ENCODE assay signal across 8 cellular contexts in the genomic region with DNA sequence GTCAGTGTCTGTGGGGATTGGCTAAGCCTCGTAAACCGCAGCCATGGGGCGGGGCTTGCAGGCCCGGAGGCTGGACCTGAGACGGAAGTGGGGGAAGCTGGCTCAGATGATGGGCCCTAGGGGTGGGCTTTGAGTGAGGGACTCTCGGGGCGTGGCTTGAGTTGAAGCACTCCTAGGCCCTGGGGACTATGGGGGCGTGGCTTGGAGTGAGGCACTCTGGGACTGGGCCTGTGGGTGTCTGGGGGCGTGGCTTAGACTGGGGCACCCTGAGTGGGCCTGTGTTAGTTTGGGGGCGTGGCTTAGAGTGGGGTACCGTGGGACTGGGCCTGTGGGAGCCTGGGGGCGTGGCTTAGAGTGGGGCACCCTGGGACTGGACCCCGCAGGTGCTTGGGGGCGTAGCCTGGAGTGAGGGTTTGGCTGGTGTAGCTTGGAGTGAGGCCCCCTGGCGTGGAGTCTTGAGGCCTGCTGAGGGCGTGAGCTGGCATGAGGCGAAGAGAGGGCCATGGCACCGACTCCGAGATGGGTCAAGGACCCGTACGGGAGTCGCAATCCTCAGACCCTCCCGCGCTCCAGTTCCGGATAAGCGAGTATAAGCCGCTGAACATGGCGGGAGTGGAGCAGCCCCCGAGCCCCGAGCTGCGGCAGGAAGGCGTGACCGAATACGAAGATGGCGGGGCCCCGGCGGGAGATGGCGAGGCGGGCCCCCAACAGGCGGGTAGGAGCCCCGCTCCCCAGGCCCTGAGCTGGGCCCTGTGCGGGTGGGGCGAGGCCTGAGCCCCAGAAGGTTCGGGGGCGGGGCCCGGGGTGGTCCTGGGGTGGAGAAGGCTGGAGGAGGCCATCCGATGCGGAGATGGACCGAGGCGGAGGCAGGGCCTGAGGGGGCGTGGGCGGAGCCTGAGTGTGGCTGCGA. TPM values are rescaled to one million over a fixed set of nuclear protein-coding genes. Genes with fewer than 3 reads are reported as not detected.
DNase-seq lines count a peak whose midpoint lies in the region; ATAC-seq and TF ChIP-seq lines count a peak whose summit lies in the region.

No MANE protein-coding gene starts in this region.

- POLR2A ChIA-PET in Caco-2 (lab: Charles Lee), result interaction anchor here (0.5 to 2.5 kb wide), 3 partner anchors 57 to 139 kb away, joined by 3 to 10 read pairs (median 6); a partner anchor contains a TSS

- peak; percentile 80 for ATAC-seq in GM21381 (IDR thresholded peaks at IDR 0.05; ENCODE audit: unreplicated experiment)

- BruUV-seq in Caco-2 (replicated peaks; lab: Mats Ljungman, UMichigan), result no TSS peak

- peak overlapping the region; percentile 46 for H3K4me3 ChIP-seq in Caco-2 (ENCODE audit: low read depth, low read length)
- peak overlapping the region; percentile 52 to 69 (median 66) for H3K4me3 ChIP-seq in esophagus squamous epithelium

- TF ChIP-seq CTCF in Caco-2 (IDR thresholded peaks at IDR 0.05; ENCODE audit: insufficient read depth in 1 of 2, low read depth in 1 of 2, low read length in 1 of 2, severe bottlenecking in 1 of 2, unreplicated experiment in 1 of 2) (peak in 1 of 2 experiments; percentile 43), esophagus squamous epithelium (IDR thresholded peaks at IDR 0.05) (peak in 3 of 6 experiments; percentile 26 to 30 (median 27))

- no peaks in the 10 kb centered on the region for H3K36me3 Mint-ChIP-seq in Caco-2 (ENCODE audit: insufficient read depth, unreplicated experiment)

- H3K4me1 Mint-ChIP-seq in Caco-2 (ENCODE audit: low read depth, unreplicated experiment), result no peaks in the 10 kb centered on the region

- no peaks in the 10 kb centered on the region for H3K27me3 Mint-ChIP-seq in Caco-2 (ENCODE audit: insufficient read depth, unreplicated experiment)

- CTCF ChIA-PET in Caco-2 (lab: Charles Lee), result interaction anchor here (0.6 to 0.7 kb wide), 4 partner anchors 60 to 1889 kb away, joined by 3 read pairs; no protein-coding TSS in a partner anchor

- peak overlapping the region; percentile 12 for H3K27ac Mint-ChIP-seq in Caco-2 (ENCODE audit: unreplicated experiment)

- H3K36me3 ChIP-seq in Caco-2 (ENCODE audit: control insufficient read depth, insufficient read depth, low read length) (no peaks in the 10 kb centered on the region), esophagus squamous epithelium (peaks cover 0 to 9% (median 0%) of the 10 kb centered on the region in 3 donors)

- 48% methylated on average over 19 of the region's 53 CpGs; no CpG with 5 or more reads in 1 of the 2 donors for WGBS in esophagus squamous epithelium, 2 donors

- H3K4me1 ChIP-seq in Caco-2 (no peaks in the 10 kb centered on the region), esophagus squamous epithelium (peaks cover 0 to 29% (median 10%) of the 10 kb centered on the region in 3 donors)

- no peaks in the 10 kb centered on the region for H3K9me3 ChIP-seq in Caco-2
- no peaks in the 10 kb centered on the region for H3K9me3 ChIP-seq in esophagus squamous epithelium

- peak overlapping the region; percentile 57 to 85 (median 74) for H3K27ac ChIP-seq in esophagus squamous epithelium

- no peaks in the 10 kb centered on the region for H3K9me3 Mint-ChIP-seq in Caco-2 (ENCODE audit: unreplicated experiment)

- intact Hi-C loops in Caco-2 (cut with micrococcal nuclease; ENCODE audit: unreplicated experiment) (loop anchor here (1.0 kb wide), 1 partner anchor 57 kb away; a partner anchor contains a TSS), esophagus squamous epithelium (cut with DNase I) (no loop called here)

- peak overlapping the region; percentile 85 for H3K4me3 Mint-ChIP-seq in Caco-2 (ENCODE audit: unreplicated experiment)

- no peaks in the 10 kb centered on the region for H3K27me3 ChIP-seq in Caco-2 (replicated peaks; ENCODE audit: control insufficient read depth, insufficient read depth, low read length)
- H3K27me3 ChIP-seq in esophagus squamous epithelium, result no peaks in the 10 kb centered on the region

- TF ChIP-seq POLR2A in esophagus squamous epithelium (IDR thresholded peaks at IDR 0.05), result no peak

- DNase-seq in Caco-2, result peak; percentile 96 to 98
- peak in 75 of 76 experiments; percentile 46 to 100 (median 97) for DNase-seq in HUDEP-2 (lab: John Stamatoyannopoulos, UW; ENCODE audit: unreplicated experiment in 76 of 76)
- peak; percentile 99 for DNase-seq in OCI-M1 (lab: John Stamatoyannopoulos, UW)
- peak; percentile 94 for DNase-seq in activated T-cell treated with anti-CD3 and anti-CD28 coated beads, Interleukin-2, amount 50 U/mL, for 48 hours
- peak; percentile 78 for DNase-seq in esophagus squamous epithelium (lab: John Stamatoyannopoulos, UW)
- peak; percentile 99 for DNase-seq in myocyte (ENCODE audit: low read depth)
- DNase-seq in stimulated activated CD8-positive, alpha-beta memory T cell treated with anti-CD3 and anti-CD28 coated beads, Interleukin-7, amount 100 ng/mL, for 24 hours (ENCODE audit: low read depth), result peak; percentile 69

RNA-seq across cellular contexts. Expression of a gene that starts 6.8 kb away (rescaled TPM):
- total RNA-seq in Caco-2 (2022) (8.4 and 11.5 TPM in 2 replicates), esophagus squamous epithelium (10 to 100 TPM in 1 of 4 donors, 1 to 10 TPM in 3; 3.5 to 31.7 (median 7.9) TPM), myocyte (8.3 and 22.9 TPM in 2 replicates)
- polyA plus RNA-seq in myocyte (2012), result 6.9 TPM

RNA-seq across cellular contexts. Expression of a gene that starts 44.5 kb away (rescaled TPM):
- 5.2 and 6.6 TPM in 2 replicates for total RNA-seq in Caco-2 (2022)
- 1 to 10 TPM in 1 of 4 donors, under 1 TPM in 1, not detected in 2; 0.68 to 3.6 TPM for total RNA-seq in esophagus squamous epithelium
- total RNA-seq in myocyte, result 0.19 and 1.7 TPM in 2 replicates
- 0.48 TPM for polyA plus RNA-seq in myocyte (2012)

RNA-seq across cellular contexts. Expression of a gene that starts 56.6 kb away (rescaled TPM):
- total RNA-seq in Caco-2 (2022) (312 and 335 TPM in 2 replicates), esophagus squamous epithelium (10 to 100 TPM; 52.7 to 74.2 (median 53.4) TPM), myocyte (39.6 and 48.5 TPM in 2 replicates)
- polyA plus RNA-seq in myocyte (2012), result 83.0 TPM

Comparison
In these comparisons a context has a peak if more than half of its experiments do, and no peak if none do; other contexts are left out.
1. Peak in every context shown above with its lines: DNase-seq, ATAC-seq, H3K4me3 ChIP-seq and H3K27ac ChIP-seq.